8 cellular contexts compared by ENCODE assay signal in genomic region chr11:1652778-1653540, GRCh38. TPM values are rescaled to one million over a fixed set of nuclear protein-coding genes. Genes with fewer than 3 reads are reported as not detected.
A peak's percentile ranks its signal among the peaks of the same experiment; 100 is the strongest.
DNase-seq lines count a peak whose midpoint lies in the region; ATAC-seq and TF ChIP-seq lines count a peak whose summit lies in the region.

No MANE protein-coding gene starts in this region.

- intact Hi-C loops in colonic mucosa (cut with DNase I) (loop anchor here (5.0 kb wide), 3 partner anchors 39 to 499 kb away; partner anchors contain the start of gene SYT8), right lobe of liver (cut with DNase I) (loop anchor here (5.0 to 10.0 kb wide), 3 partner anchors 39 to 179 kb away; partner anchors contain the start of gene SYT8 (in 2 of the 2))

- peaks cover 3% of the 10 kb centered on the region for H3K27me3 Mint-ChIP-seq in activated CD4-positive, alpha-beta T cell treated with anti-CD3 and anti-CD28 coated beads, Interleukin-2, amount 10 ng/mL, durations not matched to agents 7 days and 5 days

- H3K4me1 ChIP-seq in colonic mucosa (no peaks in the 10 kb centered on the region), right lobe of liver (peaks cover 0 to 38% (median 22%) of the 10 kb centered on the region in 4 donors)

- H3K36me3 ChIP-seq in colonic mucosa (no peaks in the 10 kb centered on the region), right lobe of liver (no peaks in the 10 kb centered on the region)

- POLR2A ChIA-PET in activated CD4-positive, alpha-beta T cell treated with anti-CD3 and anti-CD28 coated beads, Interleukin-2, amount 10 ng/mL, durations not matched to agents 7 days and 5 days (lab: Charles Lee): interaction anchor here (0.7 kb wide), 1 partner anchor 119 kb away, joined by 3 read pairs; no protein-coding TSS in a partner anchor

- H3K27me3 ChIP-seq in colonic mucosa (no peaks in the 10 kb centered on the region), right lobe of liver (no peaks in the 10 kb centered on the region)

- DNase-seq in NCI-H1436 (lab: John Stamatoyannopoulos, UW) (peak; percentile 32), NCI-H1436 treated with DMSO at 0.1 percent for 48 hours (lab: John Stamatoyannopoulos, UW) (no peak), NCI-H1048 (lab: John Stamatoyannopoulos, UW) (peak; percentile 22), colonic mucosa (peak; percentile 78), right lobe of liver (peak; percentile 82 to 85 (median 83))
- peak; percentile 77 for DNase-seq in activated CD4-positive, alpha-beta T cell treated with anti-CD3 and anti-CD28 coated beads, Interleukin-2, amount 10 ng/mL, durations not matched to agents 7 days and 5 days
- peak; percentile 53 to 74 (median 65) for DNase-seq in stimulated activated CD4-positive, alpha-beta T cell treated with anti-CD3 and anti-CD28 coated beads, TNF-alpha, amount 100 ng/mL, for 48 hours (ENCODE audit: low read depth in 3 of 3)

- no peak overlapping the region for H3K9ac ChIP-seq in colonic mucosa (ENCODE audit: low read depth in 2 of 2, low read length in 2 of 2)

- WGBS in right lobe of liver (ENCODE audit: insufficient coverage, low coverage, low lambda C conversion rate, missing lambda C conversion rate): 0% methylated on average over 12 of the region's 34 CpGs

- no peak overlapping the region for H3K4me3 Mint-ChIP-seq in activated CD4-positive, alpha-beta T cell treated with anti-CD3 and anti-CD28 coated beads, Interleukin-2, amount 10 ng/mL, durations not matched to agents 7 days and 5 days

- TF ChIP-seq POLR2A in right lobe of liver (IDR thresholded peaks at IDR 0.05): no peak

- H3K9me3 Mint-ChIP-seq in activated CD4-positive, alpha-beta T cell treated with anti-CD3 and anti-CD28 coated beads, Interleukin-2, amount 10 ng/mL, durations not matched to agents 7 days and 5 days: no peaks in the 10 kb centered on the region

- H3K27ac Mint-ChIP-seq in activated CD4-positive, alpha-beta T cell treated with anti-CD3 and anti-CD28 coated beads, Interleukin-2, amount 10 ng/mL, durations not matched to agents 7 days and 5 days: no peak overlapping the region

- no peak overlapping the region for H3K4me3 ChIP-seq in colonic mucosa
- H3K4me3 ChIP-seq in right lobe of liver: peak overlapping the region in 1 of 3 donors; percentile 13

- peak; percentile 98 for TF ChIP-seq CTCF in colonic mucosa (IDR thresholded peaks at IDR 0.05)
- TF ChIP-seq CTCF in right lobe of liver (IDR thresholded peaks at IDR 0.05): peak; percentile 94 to 99 (median 98)

- no peaks in the 10 kb centered on the region for H3K9me3 ChIP-seq in colonic mucosa
- H3K9me3 ChIP-seq in right lobe of liver: no peaks in the 10 kb centered on the region

- H3K4me1 Mint-ChIP-seq in activated CD4-positive, alpha-beta T cell treated with anti-CD3 and anti-CD28 coated beads, Interleukin-2, amount 10 ng/mL, durations not matched to agents 7 days and 5 days: no peaks in the 10 kb centered on the region

- ATAC-seq in right lobe of liver: peak; percentile 68 to 86 (median 76)
- no peak for ATAC-seq in GM18517 (IDR thresholded peaks at IDR 0.05; ENCODE audit: unreplicated experiment)

- H3K36me3 Mint-ChIP-seq in activated CD4-positive, alpha-beta T cell treated with anti-CD3 and anti-CD28 coated beads, Interleukin-2, amount 10 ng/mL, durations not matched to agents 7 days and 5 days (ENCODE audit: low read depth): no peaks in the 10 kb centered on the region

- H3K27ac ChIP-seq in colonic mucosa (no peak overlapping the region), right lobe of liver (peak overlapping the region; percentile 47 to 88 (median 49))

- CTCF ChIA-PET in activated CD4-positive, alpha-beta T cell treated with anti-CD3 and anti-CD28 coated beads, Interleukin-2, amount 10 ng/mL, durations not matched to agents 7 days and 5 days (lab: Charles Lee): interaction anchor here (0.5 to 2.7 kb wide), 21 partner anchors 13 to 504 kb away, joined by 3 to 34 read pairs (median 4); partner anchors contain the start of gene SYT8

RNA-seq across cellular contexts. Expression of gene KRTAP5-5, which starts 23.4 kb away (rescaled TPM):
- not detected for total RNA-seq in activated CD4-positive, alpha-beta T cell treated with anti-CD3 and anti-CD28 coated beads, Interleukin-2, amount 10 ng/mL, durations not matched to agents 7 days and 5 days
- total RNA-seq in colonic mucosa: not detected
- not detected for total RNA-seq in right lobe of liver

RNA-seq across cellular contexts. Expression of gene KRTAP5-4, which starts 31.0 kb away (rescaled TPM):
- not detected for total RNA-seq in activated CD4-positive, alpha-beta T cell treated with anti-CD3 and anti-CD28 coated beads, Interleukin-2, amount 10 ng/mL, durations not matched to agents 7 days and 5 days
- total RNA-seq in colonic mucosa (not detected), right lobe of liver (not detected)

RNA-seq across cellular contexts. Expression of gene KRTAP5-6, which starts 44.0 kb away (rescaled TPM):
- total RNA-seq in activated CD4-positive, alpha-beta T cell treated with anti-CD3 and anti-CD28 coated beads, Interleukin-2, amount 10 ng/mL, durations not matched to agents 7 days and 5 days: not detected
- not detected for total RNA-seq in colonic mucosa
- total RNA-seq in right lobe of liver: 1 to 10 TPM in 3 of 6 experiments, under 1 TPM in 2, not detected in 1; 0.79 to 1.5 (median 1.2) TPM

RNA-seq across cellular contexts. Expression of gene KRTAP5-3, which starts 44.7 kb away (rescaled TPM):
- total RNA-seq in activated CD4-positive, alpha-beta T cell treated with anti-CD3 and anti-CD28 coated beads, Interleukin-2, amount 10 ng/mL, durations not matched to agents 7 days and 5 days: not detected
- total RNA-seq in colonic mucosa (not detected), right lobe of liver (not detected)

RNA-seq across cellular contexts. Expression of gene KRTAP5-2, which starts 54.9 kb away (rescaled TPM):
- not detected for total RNA-seq in activated CD4-positive, alpha-beta T cell treated with anti-CD3 and anti-CD28 coated beads, Interleukin-2, amount 10 ng/mL, durations not matched to agents 7 days and 5 days
- total RNA-seq in colonic mucosa (not detected), right lobe of liver (not detected)
